1 cellular context compared by ENCODE assay signal in genomic region chr6:42879372-42880239, GRCh38.
TF ChIP-seq lines count a peak whose summit lies in the region.

TSS of gene RPL7L1 (plus strand) at chr6:42879616. CDS start at chr6:42879911, 295 bp downstream.

TF ChIP-seq in K562, 482 proteins besides CTCF, POLR2A, EP300 and RAD21 (continued from another document and continues in another):
- TF ChIP-seq ZNF318 (IDR thresholded peaks at IDR 0.05; ENCODE audit: borderline replicate concordance in 1 of 2, low read depth in 1 of 2) = peak in 1 of 2 experiments; percentile 96; a peak in 2 of 4 replicates
- TF ChIP-seq KAT2B (IDR thresholded peaks at IDR 0.05; ENCODE audit: low read depth, low read length) = peak; percentile 86
- peak; percentile 68; the same call in 1 of the 2 replicates for TF ChIP-seq HMGXB4 (CRISPR knock-in tag; IDR thresholded peaks at IDR 0.05)
- no peak for TF ChIP-seq HLTF (IDR thresholded peaks at IDR 0.05)
- no peak for TF ChIP-seq SMARCA4 (IDR thresholded peaks at IDR 0.05)
- peak; percentile 24; the same call in 1 of the 2 replicates for TF ChIP-seq ZNF707 (CRISPR knock-in tag; conservative IDR thresholded peaks at IDR 0.05)
- peak; percentile 98 for TF ChIP-seq KDM5B (IDR thresholded peaks at IDR 0.05; ENCODE audit: insufficient replicate concordance, low read depth, low read length)
- TF ChIP-seq NFATC3 (IDR thresholded peaks at IDR 0.05) = peak; percentile 65; the same call in 1 of the 2 replicates
- TF ChIP-seq ZNF165 (CRISPR knock-in tag; IDR thresholded peaks at IDR 0.05; ENCODE audit: borderline replicate concordance) = no peak; the same call in 1 of the 2 replicates
- TF ChIP-seq GABPA (tag; conservative IDR thresholded peaks at IDR 0.05; ENCODE audit: low read depth) = peak; percentile 98
- TF ChIP-seq ZBTB34 (CRISPR knock-in tag; IDR thresholded peaks at IDR 0.05) = no peak
- no peak; the same call in 1 of the 2 replicates for TF ChIP-seq FOXJ3 (CRISPR knock-in tag; IDR thresholded peaks at IDR 0.05)
- no peak for TF ChIP-seq SAFB (IDR thresholded peaks at IDR 0.05; ENCODE audit: borderline replicate concordance, low read depth, low read length)
- no peak; the same call in 1 of the 2 replicates for TF ChIP-seq TRIM25 (IDR thresholded peaks at IDR 0.05; ENCODE audit: borderline replicate concordance)
- TF ChIP-seq PML (IDR thresholded peaks at IDR 0.05; ENCODE audit: low read length) = peak; percentile 85
- no peak for TF ChIP-seq HDGF (IDR thresholded peaks at IDR 0.05)
- peak; percentile 47 for TF ChIP-seq SNRNP70 (optimal IDR thresholded peaks at IDR 0.05; ENCODE audit: low read depth, low read length)
- TF ChIP-seq ZNF408 (CRISPR knock-in tag; IDR thresholded peaks at IDR 0.05; ENCODE audit: low read depth) = no peak
- TF ChIP-seq ZNF184 (CRISPR knock-in tag; IDR thresholded peaks at IDR 0.05) = no peak
- no peak for TF ChIP-seq ZNF311 (CRISPR knock-in tag; IDR thresholded peaks at IDR 0.05)
- no peak for TF ChIP-seq HNRNPK (IDR thresholded peaks at IDR 0.05; ENCODE audit: low read depth, low read length, poor library complexity, severe bottlenecking)
- peak; percentile 91 for TF ChIP-seq CTCFL (IDR thresholded peaks at IDR 0.05; ENCODE audit: borderline replicate concordance, insufficient read depth, low read depth, low read length, poor library complexity, severe bottlenecking)
- TF ChIP-seq MAFG (tag; conservative IDR thresholded peaks at IDR 0.05) = no peak
- TF ChIP-seq ZNF197 (CRISPR knock-in tag; IDR thresholded peaks at IDR 0.05; ENCODE audit: low read depth) = no peak; the same call in 1 of the 2 replicates
- no peak for TF ChIP-seq PPARD (CRISPR knock-in tag; IDR thresholded peaks at IDR 0.05)
- peak; percentile 26 for TF ChIP-seq CHD1 (IDR thresholded peaks at IDR 0.05; ENCODE audit: low read length)
- TF ChIP-seq ZNF133 (CRISPR knock-in tag; IDR thresholded peaks at IDR 0.05) = no peak
- TF ChIP-seq NFE2 (IDR thresholded peaks at IDR 0.05; ENCODE audit: low read depth) = no peak
- TF ChIP-seq SNAPC5 (CRISPR knock-in tag; IDR thresholded peaks at IDR 0.05) = no peak
- peak; percentile 60 to 74 for TF ChIP-seq MAZ (CRISPR knock-in tag; conservative IDR thresholded peaks at IDR 0.05 in 1 of 2, IDR thresholded peaks at IDR 0.05 in 1 of 2)
- no peak for TF ChIP-seq ZNF3 (CRISPR knock-in tag; IDR thresholded peaks at IDR 0.05)
- TF ChIP-seq E2F6 (IDR thresholded peaks at IDR 0.05; ENCODE audit: borderline replicate concordance in 1 of 2, extremely low read depth in 1 of 2, insufficient read depth in 1 of 2, insufficient read length in 1 of 2, low read depth in 1 of 2, low read length in 1 of 2, poor library complexity in 1 of 2, severe bottlenecking in 1 of 2) = peak; percentile 26 to 61
- TF ChIP-seq FOXP4 (CRISPR knock-in tag; IDR thresholded peaks at IDR 0.05; ENCODE audit: borderline replicate concordance) = no peak; the same call in 1 of the 2 replicates
- no peak for TF ChIP-seq RHOXF2B (CRISPR knock-in tag; conservative IDR thresholded peaks at IDR 0.05)
- peak; percentile 80 for TF ChIP-seq HINFP (tag; conservative IDR thresholded peaks at IDR 0.05; ENCODE audit: low read depth)
- TF ChIP-seq NFXL1 (CRISPR knock-in tag; IDR thresholded peaks at IDR 0.05) = no peak; the same call in 1 of the 2 replicates
- no peak for TF ChIP-seq ZBTB8A (IDR thresholded peaks at IDR 0.05; ENCODE audit: partially characterized antibody)
- TF ChIP-seq KLF13 (tag; IDR thresholded peaks at IDR 0.05; ENCODE audit: borderline replicate concordance, low read depth) = no peak
- TF ChIP-seq ILK (tag; IDR thresholded peaks at IDR 0.05; ENCODE audit: borderline replicate concordance, low read depth) = no peak
- TF ChIP-seq RAD51 (IDR thresholded peaks at IDR 0.05; ENCODE audit: borderline replicate concordance, low read depth) = peak; percentile 34; the same call in 1 of the 2 replicates
- no peak for TF ChIP-seq XRCC4 (IDR thresholded peaks at IDR 0.05; ENCODE audit: extremely low read depth, insufficient read depth, insufficient read length)
- TF ChIP-seq RBM17 (IDR thresholded peaks at IDR 0.05; ENCODE audit: borderline replicate concordance, low read depth, low read length) = no peak
- no peak for TF ChIP-seq CBX5 (IDR thresholded peaks at IDR 0.05; ENCODE audit: borderline replicate concordance, low read depth)
- TF ChIP-seq PCBP2 (IDR thresholded peaks at IDR 0.05; ENCODE audit: low read depth, low read length, poor library complexity, severe bottlenecking) = no peak
